In the genomic region with DNA sequence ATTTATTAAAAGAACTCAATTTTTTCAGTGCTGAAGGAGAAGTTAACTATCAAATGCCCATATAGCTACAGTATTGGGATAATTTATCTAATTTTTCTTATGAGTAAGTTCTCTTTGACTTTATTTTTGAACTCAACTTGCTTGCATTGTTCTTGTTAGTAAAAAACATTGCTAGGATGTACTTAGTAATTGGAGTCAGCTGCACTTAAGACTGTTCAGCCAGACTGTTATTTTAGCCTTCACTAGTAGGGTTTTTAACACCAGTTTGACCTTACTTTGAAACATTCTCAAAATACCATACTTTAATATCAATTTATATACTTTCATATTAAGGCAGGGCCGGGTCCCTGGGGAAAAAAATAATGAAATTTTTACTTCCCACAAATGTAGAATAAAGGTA, we compare ENCODE assay signal across 25 cellular contexts.
"Had no signal": no experiment of that assay in that cellular context is flagged by ENCODE, and none has a peak within 500 bp of the region (broad histone marks: within the 10 kb centered on the region; RNA-seq: fewer than 3 reads in every experiment).

No MANE protein-coding gene starts in this region.

- H3K27me3 ChIP-seq: neural progenitor cell, ovary, sigmoid colon, testis, tibial nerve, upper lobe of left lung had no signal

- H3K27ac Mint-ChIP-seq: effector memory CD8-positive, alpha-beta T cell; memory B cell; natural killer cell treated with Interleukin-12 subunit alpha and Interleukin-12 subunit beta and Interleukin-15 and Interleukin-18, amount 100 ng/mL, for 72 hours; neural progenitor cell; stimulated activated memory B cell treated with anti-CD40 and anti-IgM and Interleukin-4, amounts not matched to agents 10 μg/mL and 1 μg/mL and 100 μg/mL, for 72 hours had no signal

- DNase-seq: cortex of kidney; effector memory CD8-positive, alpha-beta T cell; foreskin melanocyte; glutamatergic neuron; kidney; mucosa of descending colon; naive B cell; ovary; posterior cingulate gyrus; psoas muscle; right cardiac atrium; sigmoid colon; stimulated activated CD4-positive, alpha-beta T cell treated with anti-CD3 and anti-CD28 coated beads, Interleukin-4, amount 100 ng/mL, for 4 hours; stimulated activated naive CD8-positive, alpha-beta T cell treated with anti-CD3 and anti-CD28 coated beads, Interleukin-15, Interleukin-2, amounts not matched to agents 100 U/mL and 50 U/mL, for 24 hours; substantia nigra; testis; upper lobe of left lung had no signal

- ATAC-seq: effector memory CD8-positive, alpha-beta T cell; left lobe of liver; mucosa of descending colon; natural killer cell treated with Interleukin-12 subunit alpha and Interleukin-12 subunit beta and Interleukin-15 and Interleukin-18, amount 100 ng/mL, for 72 hours; psoas muscle; right cardiac atrium; stimulated activated memory B cell treated with anti-CD40 and anti-IgM and Interleukin-4, amounts not matched to agents 10 μg/mL and 1 μg/mL and 100 μg/mL, for 72 hours; stimulated activated naive CD8-positive, alpha-beta T cell treated with anti-CD3 and anti-CD28 coated beads, Interleukin-15, Interleukin-2, amounts not matched to agents 100 U/mL and 50 U/mL, for 24 hours had no signal

- H3K4me2 ChIP-seq: neural progenitor cell had no signal

- H3K36me3 Mint-ChIP-seq: natural killer cell treated with Interleukin-12 subunit alpha and Interleukin-12 subunit beta and Interleukin-15 and Interleukin-18, amount 100 ng/mL, for 72 hours; neural progenitor cell; stimulated activated memory B cell treated with anti-CD40 and anti-IgM and Interleukin-4, amounts not matched to agents 10 μg/mL and 1 μg/mL and 100 μg/mL, for 72 hours had no signal

- H3K36me3 ChIP-seq: neural progenitor cell, ovary, sigmoid colon, tibial nerve, upper lobe of left lung had no signal

- H3K27ac ChIP-seq: neural progenitor cell, ovary, psoas muscle, sigmoid colon, tibial nerve, upper lobe of left lung had no signal

- H2AFZ ChIP-seq: neural progenitor cell had no signal

- H3K4me3 ChIP-seq: lung, mucosa of descending colon, neural progenitor cell, ovary, psoas muscle, sigmoid colon, testis, tibial nerve, upper lobe of left lung had no signal

- H3K4me1 ChIP-seq: psoas muscle had no signal

- H3K9me3 Mint-ChIP-seq: central memory CD8-positive, alpha-beta T cell; effector memory CD8-positive, alpha-beta T cell; memory B cell; naive B cell; natural killer cell treated with Interleukin-12 subunit alpha and Interleukin-12 subunit beta and Interleukin-15 and Interleukin-18, amount 100 ng/mL, for 72 hours; neural progenitor cell; stimulated activated memory B cell treated with anti-CD40 and anti-IgM and Interleukin-4, amounts not matched to agents 10 μg/mL and 1 μg/mL and 100 μg/mL, for 72 hours had no signal

- H3K9me3 ChIP-seq: mucosa of descending colon, ovary, psoas muscle, sigmoid colon, testis, tibial nerve, upper lobe of left lung had no signal
